ENCODE assay signal across 8 cellular contexts in the genomic region with DNA sequence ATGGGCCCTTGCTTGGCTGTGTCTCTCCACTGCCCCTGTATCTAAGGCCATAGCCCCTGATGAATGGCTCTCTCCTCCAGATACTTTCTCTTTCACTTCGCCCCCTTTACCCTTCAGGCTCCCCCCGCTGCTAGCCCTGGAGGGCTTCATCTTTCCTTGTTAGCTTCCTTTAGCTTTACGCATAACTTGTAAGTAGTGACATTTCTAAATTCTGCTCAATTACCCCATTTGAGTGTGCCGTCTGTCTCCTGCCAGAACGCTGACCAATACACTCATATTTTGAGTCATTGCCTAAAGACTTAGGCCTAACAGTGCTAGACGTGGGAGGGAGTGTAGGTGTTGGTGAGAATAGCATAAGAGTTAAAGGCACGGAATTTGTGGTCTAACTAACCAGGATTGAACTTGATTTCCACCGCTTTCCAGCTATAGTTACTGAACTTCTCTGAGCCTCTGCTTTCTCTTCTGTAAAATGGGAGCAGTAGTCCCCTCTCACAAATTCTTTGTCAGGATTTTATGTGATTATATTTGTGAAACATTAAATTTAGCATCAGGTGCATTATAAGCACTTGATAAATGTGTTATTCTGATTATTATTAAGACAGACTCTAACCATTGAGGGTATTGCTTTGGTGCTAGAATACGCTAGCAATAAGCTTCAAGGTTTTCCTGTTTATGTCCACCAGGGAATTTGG.
DNase-seq lines count a peak whose midpoint lies in the region; ATAC-seq lines count a peak whose summit lies in the region.

No MANE protein-coding gene starts in this region.

- peak overlapping the region; percentile 16 for H2BK12ac ChIP-seq in trophoblast cell (ENCODE audit: low read length)

- H3K14ac ChIP-seq in trophoblast cell (ENCODE audit: low read length): peak overlapping the region; percentile 28

- no peak overlapping the region for H4K12ac ChIP-seq in trophoblast cell (ENCODE audit: low read depth, low read length)

- H3K79me2 ChIP-seq in trophoblast cell (ENCODE audit: control insufficient read depth, insufficient read depth, low read length, poor library complexity): peaks cover 7% of the 10 kb centered on the region

- peaks cover 0 to 14% of the 10 kb centered on the region in 2 donors for H3K36me3 Mint-ChIP-seq in activated naive CD4-positive, alpha-beta T cell treated with anti-CD3 and anti-CD28 coated beads, Interleukin-2, amount 50 U/mL, for 72 hours

- H3K4me3 ChIP-seq in trophoblast cell (ENCODE audit: low read depth, low read length): no peak overlapping the region

- no peak overlapping the region for H3K4me2 ChIP-seq in trophoblast cell (ENCODE audit: low read length)

- peak; percentile 81 for ATAC-seq in HG03066 (IDR thresholded peaks at IDR 0.05; ENCODE audit: low read depth, unreplicated experiment)
- ATAC-seq in activated naive CD4-positive, alpha-beta T cell treated with anti-CD3 and anti-CD28 coated beads, Interleukin-2, amount 50 U/mL, for 72 hours: peak; percentile 89 to 90

- H4K8ac ChIP-seq in trophoblast cell (ENCODE audit: low read depth, low read length): no peak overlapping the region

- H3K4me1 ChIP-seq in trophoblast cell (ENCODE audit: control insufficient read depth in 1 of 2, insufficient read depth in 2 of 2, low read length in 2 of 2): peaks cover 24 to 44% of the 10 kb centered on the region in 2 experiments

- no peak overlapping the region for H3K18ac ChIP-seq in trophoblast cell (ENCODE audit: low read length)

- H3K27ac Mint-ChIP-seq in activated naive CD4-positive, alpha-beta T cell treated with anti-CD3 and anti-CD28 coated beads, Interleukin-2, amount 50 U/mL, for 72 hours: peak overlapping the region in 1 of 2 donors; percentile 58

- H3K9me3 Mint-ChIP-seq in activated naive CD4-positive, alpha-beta T cell treated with anti-CD3 and anti-CD28 coated beads, Interleukin-2, amount 50 U/mL, for 72 hours: peaks cover 0 to 18% of the 10 kb centered on the region in 2 donors

- no peaks in the 10 kb centered on the region for H3K27me3 ChIP-seq in trophoblast cell (ENCODE audit: insufficient read depth, low read length)

- H2AK5ac ChIP-seq in trophoblast cell (ENCODE audit: low read length): no peak overlapping the region

- H2BK120ac ChIP-seq in trophoblast cell (ENCODE audit: insufficient read depth, low read length, poor library complexity): no peak overlapping the region

- peaks cover under 1% of the 10 kb centered on the region for H3K9me3 ChIP-seq in trophoblast cell (ENCODE audit: insufficient read depth, low read depth, low read length)

- H3K23ac ChIP-seq in trophoblast cell (ENCODE audit: low read length): peak overlapping the region; percentile 79

- no peak overlapping the region for H3K4ac ChIP-seq in trophoblast cell (ENCODE audit: low read depth, low read length)

- H3K27ac ChIP-seq in trophoblast cell (ENCODE audit: low read depth, low read length): no peak overlapping the region

- H2BK5ac ChIP-seq in trophoblast cell (ENCODE audit: low read depth, low read length, poor library complexity): no peak overlapping the region

- H3K9ac ChIP-seq in trophoblast cell (ENCODE audit: low read length): no peak overlapping the region

- H2AFZ ChIP-seq in trophoblast cell (ENCODE audit: insufficient read depth, low read length, poor library complexity): no peak overlapping the region

- no peaks in the 10 kb centered on the region for H3K36me3 ChIP-seq in trophoblast cell (ENCODE audit: control insufficient read depth in 1 of 2, insufficient read depth in 2 of 2, low read length in 2 of 2)

- no CpG with 5 or more reads among the region's 9 CpGs for WGBS in trophoblast cell (ENCODE audit: extremely low coverage, insufficient coverage, insufficient read length)

- H4K91ac ChIP-seq in trophoblast cell (ENCODE audit: low read depth, low read length): peak overlapping the region; percentile 63

- DNase-seq in GM19240 (ENCODE audit: insufficient read length, low spot score): peak; percentile 52
- DNase-seq in activated naive CD4-positive, alpha-beta T cell treated with anti-CD3 and anti-CD28 coated beads, Interleukin-2, amount 50 U/mL, for 72 hours (ENCODE audit: low spot score in 2 of 2): peak in 1 of 2 donors; percentile 42
- DNase-seq in trophoblast cell: no peak
- no peak for DNase-seq in COLO668 (lab: John Stamatoyannopoulos, UW; ENCODE audit: unreplicated experiment)
- no peak for DNase-seq in Kasumi-1 (lab: John Stamatoyannopoulos, UW)
- DNase-seq in midbrain (lab: John Stamatoyannopoulos, UW): no peak
- no peak for DNase-seq in EL

- H3K79me1 ChIP-seq in trophoblast cell (ENCODE audit: low read length): peaks cover 52% of the 10 kb centered on the region
